ENCODE assay signal across 13 cellular contexts in the genomic region with DNA sequence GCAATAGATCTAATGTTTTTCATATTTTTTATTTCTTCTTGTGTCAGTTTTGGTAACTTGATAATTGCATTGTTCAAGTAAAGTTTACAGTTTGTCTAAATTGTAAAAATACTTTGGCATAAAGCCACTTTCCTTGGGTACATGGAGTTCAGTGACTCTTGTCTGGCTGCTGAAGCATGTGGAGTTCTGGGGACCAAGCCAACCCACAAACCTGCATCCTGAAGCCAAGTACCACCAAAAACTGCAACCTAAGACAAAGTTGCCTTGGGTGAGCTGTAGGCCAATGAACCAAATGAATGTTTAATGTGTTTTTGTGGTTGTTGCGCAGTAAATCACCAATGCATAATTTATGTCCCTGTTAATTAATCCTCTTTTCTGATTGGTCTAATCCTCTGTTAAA.
DNase-seq lines count a peak whose midpoint lies in the region; ATAC-seq and TF ChIP-seq lines count a peak whose summit lies in the region.
"Had no signal": no experiment of that assay in that cellular context is flagged by ENCODE, and none has a peak within 500 bp of the region (broad histone marks: within the 10 kb centered on the region; RNA-seq: fewer than 3 reads in every experiment).

No MANE protein-coding gene starts in this region.

- TF ChIP-seq POLR2A in heart left ventricle (IDR thresholded peaks at IDR 0.05): no peak

- H3K4me2 ChIP-seq in hepatocyte: no peak overlapping the region
- H3K4me2 ChIP-seq: SK-N-SH had no signal

- intact Hi-C loops in heart left ventricle (cut with DNase I): no loop called here
- intact Hi-C loops in cardiac septum (cut with DNase I): no loop called here

- H3K4me3 ChIP-seq in heart left ventricle (no peak overlapping the region), hepatocyte (no peak overlapping the region)
- H3K4me3 ChIP-seq: K562 had no signal

- H3K36me3 ChIP-seq in heart left ventricle: no peaks in the 10 kb centered on the region
- H3K36me3 ChIP-seq in hepatocyte (replicated peaks; ENCODE audit: insufficient read depth, low read depth): no peaks in the 10 kb centered on the region

- WGBS in heart left ventricle, 4 donors: 93 to 100% (median 96%) methylated on average over 1 of the region's 1 CpG
- 89% methylated on average over 1 of the region's 1 CpG for WGBS in hepatocyte (ENCODE audit: low lambda C conversion rate, missing lambda C conversion rate)

- H3K27ac ChIP-seq in heart left ventricle (no peak overlapping the region), hepatocyte (no peak overlapping the region)

- no peaks in the 10 kb centered on the region for H3K79me2 ChIP-seq in hepatocyte

- no peaks in the 10 kb centered on the region for H4K20me1 ChIP-seq in hepatocyte (ENCODE audit: insufficient read depth, poor library complexity, severe bottlenecking)

- TF ChIP-seq CTCF in heart left ventricle (IDR thresholded peaks at IDR 0.05) (no peak), hepatocyte (IDR thresholded peaks at IDR 0.05; ENCODE audit: poor library complexity) (no peak)

- H3K9me3 ChIP-seq in heart left ventricle (peaks cover 0 to 24% (median 0%) of the 10 kb centered on the region in 12 donors), hepatocyte (ENCODE audit: low read depth) (no peaks in the 10 kb centered on the region)
- H3K9me3 ChIP-seq: Caco-2, SK-N-SH had no signal

- ATAC-seq in heart left ventricle (peak; percentile 59 to 78 (median 68)), HG03045 (IDR thresholded peaks at IDR 0.05; ENCODE audit: unreplicated experiment) (no peak)
- ATAC-seq: K562 had no signal

- H3K4me1 ChIP-seq in heart left ventricle: no peaks in the 10 kb centered on the region
- no peaks in the 10 kb centered on the region for H3K4me1 ChIP-seq in hepatocyte (ENCODE audit: insufficient read depth)
- H3K4me1 ChIP-seq: Caco-2 had no signal

- H3K9me2 ChIP-seq in hepatocyte (replicated peaks; ENCODE audit: insufficient read depth): no peaks in the 10 kb centered on the region
- H3K9me2 ChIP-seq: SK-N-SH had no signal

- H3K27me3 ChIP-seq in heart left ventricle: no peaks in the 10 kb centered on the region
- H3K27me3 ChIP-seq in hepatocyte: no peaks in the 10 kb centered on the region

- peak in 2 of 5 donors; percentile 30 to 42 for DNase-seq in heart left ventricle
- no peak for DNase-seq in cardiac septum (ENCODE audit: low spot score)
- peak; percentile 92 for DNase-seq in astrocyte of the hippocampus (ENCODE audit: low read depth, low spot score)
- DNase-seq in kidney tubule cell (ENCODE audit: low spot score): peak; percentile 12
- no peak for DNase-seq in hepatocyte (ENCODE audit: low spot score)
- DNase-seq in HuH-7.5 (ENCODE audit: low spot score): no peak
- DNase-seq: Caco-2, NCI-H1092 treated with DMSO at 0.1 percent for 48 hours, NCI-H187, NCI-H526, SK-N-SH had no signal

- no peak overlapping the region for H2AFZ ChIP-seq in hepatocyte

Comparison
In these comparisons a context has a peak if more than half of its experiments do, and no peak if none do; other contexts are left out.
1. DNase-seq: peak in astrocyte of the hippocampus (single experiment) and kidney tubule cell (single experiment); none in cardiac septum (single experiment), hepatocyte (single experiment) and HuH-7.5 (single experiment).